8 cellular contexts compared by ENCODE assay signal in genomic region chr17:49748791-49749190, GRCh38.
A peak's percentile ranks its signal among the peaks of the same experiment; 100 is the strongest.
DNase-seq lines count a peak whose midpoint lies in the region; ATAC-seq and FAIRE-seq lines count a peak whose summit lies in the region.

No MANE protein-coding gene starts in this region.

- peak; percentile 41 for ATAC-seq in GM19468 (IDR thresholded peaks at IDR 0.05; ENCODE audit: extremely low read depth, unreplicated experiment)
- peak; percentile 77 for ATAC-seq in HG03521 (IDR thresholded peaks at IDR 0.05; ENCODE audit: unreplicated experiment)

- FAIRE-seq in HTR-8/SVneo (lab: Jason Lieb, UNC), result no peak

- DNase-seq in activated T-cell treated with anti-CD3 and anti-CD28 coated beads for 4 hours (peak; percentile 9), NCI-H1436 (lab: John Stamatoyannopoulos, UW) (no peak), pons (ENCODE audit: low spot score) (no peak), NCI-H2081 (lab: John Stamatoyannopoulos, UW) (no peak), HTR-8/SVneo (ENCODE audit: insufficient read length, low spot score) (no peak)
- peak; percentile 70 for DNase-seq in stimulated activated CD4-positive, alpha-beta T cell treated with anti-CD3 and anti-CD28 coated beads, Interleukin-15, amount 100 ng/mL, for 24 hours

Comparison
In these comparisons a context has a peak if more than half of its experiments do, and no peak if none do; other contexts are left out.
1. DNase-seq: peak in activated T-cell treated with anti-CD3 and anti-CD28 coated beads for 4 hours (single experiment) and stimulated activated CD4-positive, alpha-beta T cell treated with anti-CD3 and anti-CD28 coated beads, Interleukin-15, amount 100 ng/mL, for 24 hours (single experiment); none in NCI-H1436 (single experiment), pons (single experiment), NCI-H2081 (0 of 2) and HTR-8/SVneo (single experiment).